ENCODE assay signal across 26 cellular contexts in the genomic region with DNA sequence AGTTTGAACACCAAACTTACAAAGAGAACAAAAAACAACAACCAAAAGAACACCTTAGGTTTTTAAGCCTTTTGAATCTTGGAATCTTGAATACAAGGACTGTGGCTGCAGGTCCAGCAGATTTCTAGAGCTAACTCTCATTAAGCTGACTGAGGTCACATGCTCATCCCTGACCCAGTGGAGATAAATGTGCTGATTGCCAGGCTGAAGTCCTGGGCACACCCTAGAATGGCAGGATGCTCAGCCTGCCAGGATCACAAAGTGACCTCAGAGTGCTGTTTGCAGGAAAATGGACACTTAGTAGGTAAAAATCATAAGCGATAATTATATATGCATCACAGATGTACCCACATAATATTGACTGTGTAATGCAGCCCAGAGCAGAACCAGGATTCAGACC.
"Had no signal": no experiment of that assay in that cellular context is flagged by ENCODE, and none has a peak within 500 bp of the region (broad histone marks: within the 10 kb centered on the region; RNA-seq: fewer than 3 reads in every experiment).

No MANE protein-coding gene starts in this region.

- H3K9me3 Mint-ChIP-seq: activated B cell treated with CpG ODN at 0.5 μM for 24 hours; activated CD8-positive, alpha-beta T cell treated with anti-CD3 and anti-CD28 coated beads for 36 hours; activated T-cell treated with anti-CD3 and anti-CD28 coated beads, Interleukin-2, amount 50 U/mL, for 4 hours; activated T-helper 17 cell treated with anti-CD3 and anti-CD28 coated beads, Interleukin-2, amount 50 U/mL, for 72 hours; T-helper 2 cell treated with Interferon-gamma antibody and Interleukin-4, amounts not matched to agents 5 μg/mL and 100 μg/mL, for 36 hours had no signal

- ATAC-seq: activated CD4-positive, CD25-positive, alpha-beta regulatory T cell treated with anti-CD3 and anti-CD28 coated beads, Interleukin-2, amount 50 U/mL, for 24 hours; activated CD8-positive, alpha-beta T cell treated with anti-CD3 and anti-CD28 coated beads for 36 hours; activated T-cell treated with anti-CD3 and anti-CD28 coated beads, Interleukin-2, amount 50 U/mL, for 4 hours; activated T-helper 17 cell treated with anti-CD3 and anti-CD28 coated beads, Interleukin-2, amount 50 U/mL, for 72 hours; body of pancreas; T-helper 17 cell had no signal

- DNase-seq: activated B cell treated with CpG ODN at 0.5 μM for 24 hours; activated CD4-positive, alpha-beta T cell treated with anti-CD3 and anti-CD28 coated beads for 48 hours; activated CD4-positive, alpha-beta T cell treated with anti-CD3 and anti-CD28 coated beads, Interleukin-2, amount 50 U/mL, for 1 hour; activated CD4-positive, alpha-beta T cell treated with anti-CD3 and anti-CD28 coated beads, Interleukin-2, amount 50 U/mL, for 48 hours; activated CD8-positive, alpha-beta memory T cell treated with anti-CD3 and anti-CD28 coated beads for 24 hours; activated CD8-positive, alpha-beta T cell treated with anti-CD3 and anti-CD28 coated beads for 36 hours; activated effector memory CD4-positive, alpha-beta T cell treated with Interleukin-2 at 50 U/mL for 16 hours; activated gamma-delta T cell treated with Interleukin-2 at 50 U/mL for 16 hours; activated naive CD4-positive, alpha-beta T cell treated with anti-CD3 and anti-CD28 coated beads, Interleukin-2, amount 50 U/mL, for 16 hours; activated naive CD4-positive, alpha-beta T cell treated with Interleukin-2 at 50 U/mL for 16 hours; activated T-cell treated with anti-CD3 and anti-CD28 coated beads, Interleukin-2, amount 50 U/mL, for 4 hours; amniotic stem cell; anterior cingulate cortex; body of pancreas; caudate nucleus; effector CD8-positive, alpha-beta T cell; foreskin fibroblast; T-helper 1 cell; T-helper 17 cell; T1000; WERI-Rb-1 had no signal

- H3K27ac ChIP-seq: body of pancreas, epithelial cell of prostate, WERI-Rb-1 had no signal

- H3K27me3 ChIP-seq: body of pancreas had no signal

- H3K4me3 ChIP-seq: body of pancreas had no signal

- H3K4me1 ChIP-seq: body of pancreas had no signal

- H3K36me3 ChIP-seq: WERI-Rb-1 had no signal

- H3K27ac Mint-ChIP-seq: activated B cell treated with CpG ODN at 0.5 μM for 24 hours; activated CD8-positive, alpha-beta T cell treated with anti-CD3 and anti-CD28 coated beads for 36 hours; activated naive CD8-positive, alpha-beta T cell; activated T-helper 17 cell treated with anti-CD3 and anti-CD28 coated beads, Interleukin-2, amount 50 U/mL, for 72 hours; T-helper 17 cell; T-helper 2 cell treated with Interferon-gamma antibody and Interleukin-4, amounts not matched to agents 5 μg/mL and 100 μg/mL, for 36 hours had no signal

- H3K36me3 Mint-ChIP-seq: activated naive CD8-positive, alpha-beta T cell had no signal

- H3K9me3 ChIP-seq: body of pancreas had no signal

- H3K4me3 Mint-ChIP-seq: activated B cell treated with CpG ODN at 0.5 μM for 24 hours; activated CD8-positive, alpha-beta T cell treated with anti-CD3 and anti-CD28 coated beads for 36 hours; activated naive CD8-positive, alpha-beta T cell; activated T-cell treated with anti-CD3 and anti-CD28 coated beads, Interleukin-2, amount 50 U/mL, for 4 hours; activated T-helper 17 cell treated with anti-CD3 and anti-CD28 coated beads, Interleukin-2, amount 50 U/mL, for 72 hours; T-helper 17 cell; T-helper 2 cell treated with Interferon-gamma antibody and Interleukin-4, amounts not matched to agents 5 μg/mL and 100 μg/mL, for 36 hours had no signal

- H3K4me1 Mint-ChIP-seq: activated B cell treated with CpG ODN at 0.5 μM for 24 hours; activated T-helper 17 cell treated with anti-CD3 and anti-CD28 coated beads, Interleukin-2, amount 50 U/mL, for 72 hours; T-helper 17 cell had no signal
